24 cellular contexts compared by ENCODE assay signal in the genomic region with DNA sequence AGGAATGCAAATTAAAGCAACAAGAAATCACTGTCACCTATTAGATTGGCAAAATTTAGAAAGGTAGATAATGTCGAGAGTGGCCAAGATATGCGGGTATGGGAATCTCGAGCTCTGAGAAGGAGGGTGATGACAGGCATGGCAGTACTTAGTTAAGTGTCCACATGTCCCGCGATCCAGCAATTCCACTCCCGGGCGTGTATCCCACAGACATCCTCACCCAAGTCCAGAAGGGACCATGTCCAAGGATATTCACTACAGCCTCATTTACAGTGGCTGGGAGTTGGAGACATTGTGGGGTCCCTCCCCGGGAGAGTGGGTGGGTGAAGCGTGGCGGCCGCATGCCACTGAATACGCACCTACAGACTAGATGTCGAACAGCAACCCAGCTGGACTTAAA. TPM values are rescaled to one million over a fixed set of nuclear protein-coding genes. Genes with fewer than 3 reads are reported as not detected.
"Had no signal": no experiment of that assay in that cellular context is flagged by ENCODE, and none has a peak within 500 bp of the region (broad histone marks: within the 10 kb centered on the region; RNA-seq: fewer than 3 reads in every experiment).

No MANE protein-coding gene starts in this region.

- H2AFZ ChIP-seq: hepatocyte had no signal

- H3K79me2 ChIP-seq: hepatocyte had no signal

- H3K27ac ChIP-seq: breast epithelium, hepatocyte, suprapubic skin, tibial artery had no signal

- H3K4me1 ChIP-seq: breast epithelium had no signal

- DNase-seq: activated CD4-positive, alpha-beta memory T cell treated with anti-CD3 and anti-CD28 coated beads, Interleukin-2, amount 10 ng/mL, durations not matched to agents 7 days and 5 days; activated CD4-positive, alpha-beta T cell treated with anti-CD3 and anti-CD28 coated beads, Interleukin-2, amount 10 ng/mL, durations not matched to agents 24 days and 14 days; activated CD4-positive, CD25-positive, alpha-beta regulatory T cell treated with anti-CD3 and anti-CD28 coated beads, Interleukin-2, amount 50 U/mL, for 72 hours; activated CD8-positive, alpha-beta memory T cell treated with anti-CD3 and anti-CD28 coated beads, Interleukin-2, amount 50 U/mL, for 48 hours; activated naive CD8-positive, alpha-beta T cell treated with anti-CD3 and anti-CD28 coated beads, Interleukin-2, amount 50 U/mL, for 24 hours; activated T-cell treated with anti-CD3 and anti-CD28 coated beads, Interleukin-2, amount 50 U/mL, for 4 hours; amygdala; effector CD8-positive, alpha-beta T cell; islet precursor cell; midbrain; natural killer cell; stimulated activated CD4-positive, alpha-beta T cell treated with anti-CD3 and anti-CD28 coated beads, Interleukin-15, amount 100 ng/mL, for 24 hours; stimulated activated CD4-positive, alpha-beta T cell treated with anti-CD3 and anti-CD28 coated beads, Interleukin-2, amount 100 ng/mL, for 24 hours; stimulated activated naive B cell treated with anti-CD40 and anti-IgM and Interleukin-4, amounts not matched to agents 10 μg/mL and 1 μg/mL and 100 μg/mL, for 72 hours; stomach; T-helper 9 cell; tibial artery had no signal

- H3K27me3 Mint-ChIP-seq: activated naive CD4-positive, alpha-beta T cell treated with anti-CD3 and anti-CD28 coated beads, Interleukin-2, amount 50 U/mL, for 24 hours had no signal

- H3K9me3 ChIP-seq: breast epithelium, stomach, suprapubic skin, tibial artery had no signal

- H3K4me2 ChIP-seq: hepatocyte had no signal

- H3K4me1 Mint-ChIP-seq: activated CD4-positive, alpha-beta T cell treated with anti-CD3 and anti-CD28 coated beads, Interleukin-2, amount 10 ng/mL, durations not matched to agents 24 days and 14 days; activated naive CD8-positive, alpha-beta T cell treated with anti-CD3 and anti-CD28 coated beads, Interleukin-2, amount 50 U/mL, for 24 hours had no signal

- H3K4me3 Mint-ChIP-seq: activated CD4-positive, alpha-beta memory T cell treated with anti-CD3 and anti-CD28 coated beads, Interleukin-2, amount 10 ng/mL, durations not matched to agents 7 days and 5 days; activated CD4-positive, alpha-beta T cell treated with anti-CD3 and anti-CD28 coated beads, Interleukin-2, amount 10 ng/mL, durations not matched to agents 24 days and 14 days; activated naive CD4-positive, alpha-beta T cell treated with anti-CD3 and anti-CD28 coated beads, Interleukin-2, amount 50 U/mL, for 24 hours; activated naive CD8-positive, alpha-beta T cell treated with anti-CD3 and anti-CD28 coated beads, Interleukin-2, amount 50 U/mL, for 24 hours; activated T-cell treated with anti-CD3 and anti-CD28 coated beads, Interleukin-2, amount 50 U/mL, for 4 hours; natural killer cell; stimulated activated naive B cell treated with anti-CD40 and anti-IgM and Interleukin-4, amounts not matched to agents 10 μg/mL and 1 μg/mL and 100 μg/mL, for 72 hours had no signal

- H3K4me3 ChIP-seq: breast epithelium, hepatocyte, stomach, suprapubic skin, tibial artery had no signal

- H3K36me3 Mint-ChIP-seq: activated naive CD4-positive, alpha-beta T cell treated with anti-CD3 and anti-CD28 coated beads, Interleukin-2, amount 50 U/mL, for 24 hours; natural killer cell; stimulated activated naive B cell treated with anti-CD40 and anti-IgM and Interleukin-4, amounts not matched to agents 10 μg/mL and 1 μg/mL and 100 μg/mL, for 72 hours had no signal

- ATAC-seq: activated naive CD8-positive, alpha-beta T cell treated with anti-CD3 and anti-CD28 coated beads, Interleukin-2, amount 50 U/mL, for 24 hours; activated T-cell treated with anti-CD3 and anti-CD28 coated beads, Interleukin-2, amount 50 U/mL, for 4 hours; natural killer cell; stimulated activated naive B cell treated with anti-CD40 and anti-IgM and Interleukin-4, amounts not matched to agents 10 μg/mL and 1 μg/mL and 100 μg/mL, for 72 hours had no signal

- H3K27ac Mint-ChIP-seq: activated CD4-positive, alpha-beta memory T cell treated with anti-CD3 and anti-CD28 coated beads, Interleukin-2, amount 10 ng/mL, durations not matched to agents 7 days and 5 days; activated CD4-positive, alpha-beta T cell treated with anti-CD3 and anti-CD28 coated beads, Interleukin-2, amount 10 ng/mL, durations not matched to agents 24 days and 14 days; activated naive CD4-positive, alpha-beta T cell treated with anti-CD3 and anti-CD28 coated beads, Interleukin-2, amount 50 U/mL, for 24 hours; activated naive CD8-positive, alpha-beta T cell treated with anti-CD3 and anti-CD28 coated beads, Interleukin-2, amount 50 U/mL, for 24 hours; activated T-helper 2 cell treated with anti-CD3 and anti-CD28 coated beads, Interferon-gamma antibody, Interleukin-2, Interleukin-4, amounts not matched to agents 10 μg/mL and 5 μg/mL and 100 μg/mL, durations not matched to agents 14 hours and 24 hours and 36 hours; natural killer cell; stimulated activated naive B cell treated with anti-CD40 and anti-IgM and Interleukin-4, amounts not matched to agents 10 μg/mL and 1 μg/mL and 100 μg/mL, for 72 hours had no signal

- H3K36me3 ChIP-seq: breast epithelium, stomach, suprapubic skin, tibial artery had no signal

RNA-seq across cellular contexts. Expression of a gene that starts 10.1 kb away (rescaled TPM):
- total RNA-seq: dermis microvascular lymphatic vessel endothelial cell had no signal

RNA-seq across cellular contexts. Expression of a gene that starts 56.2 kb away (rescaled TPM):
- total RNA-seq: urinary bladder had no signal
